Comparison of ENCODE assay signal across 8 cellular contexts in genomic region chr2:61135510-61135909, GRCh38. TPM values are rescaled to one million over a fixed set of nuclear protein-coding genes. Genes with fewer than 3 reads are reported as not detected.
DNase-seq lines count a peak whose midpoint lies in the region; ATAC-seq and TF ChIP-seq lines count a peak whose summit lies in the region.

No MANE protein-coding gene starts in this region.

- no peaks in the 10 kb centered on the region for H3K9me3 Mint-ChIP-seq in type B pancreatic cell

- H3K4me3 ChIP-seq in right atrium auricular region (no peak overlapping the region), fibroblast of villous mesenchyme (ENCODE audit: low read depth, low read length) (no peak overlapping the region), testis (no peak overlapping the region)

- H3K27me3 Mint-ChIP-seq in type B pancreatic cell: no peaks in the 10 kb centered on the region

- peak; percentile 46 for ATAC-seq in Right ventricle myocardium inferior

- TF ChIP-seq CTCF in right atrium auricular region (IDR thresholded peaks at IDR 0.05) (peak in 1 of 2 donors; percentile 47), fibroblast of villous mesenchyme (IDR thresholded peaks at IDR 0.05; ENCODE audit: insufficient read depth, low read depth, low read length) (peak; percentile 43), testis (IDR thresholded peaks at IDR 0.05) (peak in 2 of 3 experiments; percentile 11 to 28), type B pancreatic cell (conservative IDR thresholded peaks at IDR 0.05) (no peak)

- H3K36me3 Mint-ChIP-seq in type B pancreatic cell: no peaks in the 10 kb centered on the region

- no peaks in the 10 kb centered on the region for H3K4me1 Mint-ChIP-seq in type B pancreatic cell (ENCODE audit: unreplicated experiment)

- intact Hi-C loops in Right ventricle myocardium inferior (cut with DNase I): no loop called here
- intact Hi-C loops in testis (cut with DNase I; ENCODE audit: low total_unique reads): no loop called here

- H3K9me3 ChIP-seq in right atrium auricular region: no peaks in the 10 kb centered on the region
- H3K9me3 ChIP-seq in testis: no peaks in the 10 kb centered on the region

- TF ChIP-seq POLR2A in testis (IDR thresholded peaks at IDR 0.05): no peak

- H3K4me3 Mint-ChIP-seq in type B pancreatic cell: no peak overlapping the region

- no peaks in the 10 kb centered on the region for H3K36me3 ChIP-seq in right atrium auricular region
- no peaks in the 10 kb centered on the region for H3K36me3 ChIP-seq in testis (ENCODE audit: low read depth, missing control alignments)

- H3K27me3 ChIP-seq in right atrium auricular region (no peaks in the 10 kb centered on the region), testis (no peaks in the 10 kb centered on the region)

- 24 to 34% methylated on average over 3 of the region's 3 CpGs for WGBS in testis, 2 donors

- H3K4me1 ChIP-seq in right atrium auricular region: no peaks in the 10 kb centered on the region
- H3K4me1 ChIP-seq in testis: no peaks in the 10 kb centered on the region

- DNase-seq in Right ventricle myocardium inferior (ENCODE audit: missing footprints) (no peak), right atrium auricular region (ENCODE audit: low spot score) (no peak), RKO (ENCODE audit: low spot score) (peak; percentile 73), fibroblast of villous mesenchyme (ENCODE audit: low read depth) (peak; percentile 61), testis (peak; percentile 49), type B pancreatic cell (ENCODE audit: extremely low spot score, unreplicated experiment) (no peak), C1 segment of cervical spinal cord (lab: John Stamatoyannopoulos, UW) (no peak)
- no peak for DNase-seq in activated CD8-positive, alpha-beta memory T cell treated with anti-CD3 and anti-CD28 coated beads for 24 hours

- no peak overlapping the region for H3K27ac ChIP-seq in right atrium auricular region
- no peak overlapping the region for H3K27ac ChIP-seq in testis

- no peak overlapping the region for H3K27ac Mint-ChIP-seq in type B pancreatic cell

RNA-seq across cellular contexts. Expression of gene C2orf74, which starts 26.5 kb away (rescaled TPM):
- total RNA-seq in Right ventricle myocardium inferior (30.1 TPM), right atrium auricular region (10 to 100 TPM; 28.0 to 51.3 TPM), fibroblast of villous mesenchyme (4.2 and 13.0 TPM in 2 replicates), testis (10 to 100 TPM; 39.4 to 40.4 TPM), type B pancreatic cell (ENCODE audit: low replicate concordance) (8.7 and 13.1 TPM in 2 replicates)
- 50.0 TPM for polyA plus RNA-seq in testis (ENCODE audit: insufficient read depth, low read depth, low replicate concordance)

Comparison
In these comparisons a context has a peak if more than half of its experiments do, and no peak if none do; other contexts are left out.
1. DNase-seq: peak in RKO (single experiment), fibroblast of villous mesenchyme (single experiment) and testis (single experiment); none in Right ventricle myocardium inferior (single experiment), right atrium auricular region (single experiment), type B pancreatic cell (single experiment), C1 segment of cervical spinal cord (0 of 14) and activated CD8-positive, alpha-beta memory T cell treated with anti-CD3 and anti-CD28 coated beads for 24 hours (single experiment).